ENCODE assay signal across 8 cellular contexts in the genomic region with DNA sequence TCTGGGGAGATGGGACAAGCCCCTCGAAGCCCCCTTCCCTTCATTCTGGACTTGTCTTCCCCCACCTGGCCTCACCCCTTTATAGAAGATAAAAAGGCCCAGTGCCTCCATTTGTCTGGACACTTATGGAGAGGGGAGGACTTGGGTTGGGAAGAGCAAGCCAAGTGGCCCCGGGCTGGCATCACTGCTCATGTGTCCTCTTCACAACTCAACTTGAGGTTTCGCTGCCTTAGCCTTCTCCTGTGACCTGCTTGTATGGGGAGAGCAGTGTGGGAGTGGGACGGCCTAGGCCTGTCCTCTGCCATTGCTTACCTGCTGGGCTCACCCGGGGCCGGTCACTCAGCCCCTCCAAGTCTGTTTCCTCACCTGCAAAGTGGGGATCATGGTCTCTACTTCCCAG. TPM values are rescaled to one million over a fixed set of nuclear protein-coding genes. Genes with fewer than 3 reads are reported as not detected.
DNase-seq lines count a peak whose midpoint lies in the region; ATAC-seq and TF ChIP-seq lines count a peak whose summit lies in the region.

No MANE protein-coding gene starts in this region.

- peaks cover 0 to 47% (median 31%) of the 10 kb centered on the region in 5 donors for H3K4me1 ChIP-seq in subcutaneous abdominal adipose tissue (ENCODE audit: control insufficient read depth in 5 of 5, insufficient read depth in 5 of 5, low read length in 5 of 5)

- peaks cover 0 to 4% (median 0%) of the 10 kb centered on the region in 5 donors for H3K36me3 ChIP-seq in subcutaneous abdominal adipose tissue (ENCODE audit: control insufficient read depth in 5 of 5, insufficient read depth in 5 of 5, low read length in 5 of 5)

- no peaks in the 10 kb centered on the region for H3K9me3 ChIP-seq in subcutaneous abdominal adipose tissue (ENCODE audit: control insufficient read depth in 5 of 5, low read length in 5 of 5)

- peaks cover 12% of the 10 kb centered on the region for H3K4me1 Mint-ChIP-seq in activated T-cell treated with anti-CD3 and anti-CD28 coated beads, Interleukin-2, amount 50 U/mL, for 4 hours (ENCODE audit: low read depth)
- peaks cover 11% of the 10 kb centered on the region for H3K4me1 Mint-ChIP-seq in glutamatergic neuron (ENCODE audit: low read depth, unreplicated experiment)

- TF ChIP-seq CTCF in VCaP (conservative IDR thresholded peaks at IDR 0.05) (no peak), glutamatergic neuron (IDR thresholded peaks at IDR 0.05; ENCODE audit: partially characterized antibody, unreplicated experiment) (no peak)

- no peaks in the 10 kb centered on the region for H3K36me3 Mint-ChIP-seq in activated T-cell treated with anti-CD3 and anti-CD28 coated beads, Interleukin-2, amount 50 U/mL, for 4 hours (ENCODE audit: insufficient read depth)
- H3K36me3 Mint-ChIP-seq in glutamatergic neuron (ENCODE audit: unreplicated experiment), result no peaks in the 10 kb centered on the region

- H3K4me3 ChIP-seq in subcutaneous abdominal adipose tissue (ENCODE audit: low read depth in 1 of 5, low read length in 5 of 5), result peak overlapping the region in 3 of 5 donors; percentile 72 to 78 (median 78)

- H3K27me3 Mint-ChIP-seq in activated T-cell treated with anti-CD3 and anti-CD28 coated beads, Interleukin-2, amount 50 U/mL, for 4 hours (ENCODE audit: low read depth), result peaks cover 21% of the 10 kb centered on the region
- peaks cover 8% of the 10 kb centered on the region for H3K27me3 Mint-ChIP-seq in glutamatergic neuron (ENCODE audit: unreplicated experiment)

- H3K9me3 Mint-ChIP-seq in activated T-cell treated with anti-CD3 and anti-CD28 coated beads, Interleukin-2, amount 50 U/mL, for 4 hours, result no peaks in the 10 kb centered on the region
- peaks cover 4% of the 10 kb centered on the region for H3K9me3 Mint-ChIP-seq in glutamatergic neuron (ENCODE audit: unreplicated experiment)

- H3K4me3 Mint-ChIP-seq in activated T-cell treated with anti-CD3 and anti-CD28 coated beads, Interleukin-2, amount 50 U/mL, for 4 hours, result peak overlapping the region; percentile 73
- peak overlapping the region; percentile 78 for H3K4me3 Mint-ChIP-seq in glutamatergic neuron (ENCODE audit: unreplicated experiment)

- H3K9ac ChIP-seq in subcutaneous abdominal adipose tissue (ENCODE audit: low read length in 5 of 5), result peak overlapping the region in 2 of 5 donors; percentile 53 to 64

- no peak for DNase-seq in activated T-cell treated with anti-CD3 and anti-CD28 coated beads, Interleukin-2, amount 50 U/mL, for 4 hours
- no peak for DNase-seq in activated T-cell treated with anti-CD3 and anti-CD28 coated beads, Interleukin-2, amount 50 U/mL, for 48 hours
- no peak for DNase-seq in glutamatergic neuron
- DNase-seq in NCI-H446 treated with DMSO at 0.1 percent for 48 hours (lab: John Stamatoyannopoulos, UW), result no peak
- no peak for DNase-seq in dedifferentiated amniotic fluid mesenchymal stem cell (ENCODE audit: extremely low spot score)

- peak overlapping the region; percentile 76 for H3K27ac ChIP-seq in VCaP
- no peak overlapping the region for H3K27ac ChIP-seq in subcutaneous abdominal adipose tissue (ENCODE audit: low read depth, low read length)

- no peak for ATAC-seq in activated T-cell treated with anti-CD3 and anti-CD28 coated beads, Interleukin-2, amount 50 U/mL, for 4 hours
- no peak for ATAC-seq in HG03039 (IDR thresholded peaks at IDR 0.05; ENCODE audit: unreplicated experiment)

- no peak overlapping the region for H3K27ac Mint-ChIP-seq in glutamatergic neuron (ENCODE audit: unreplicated experiment)

- peaks cover 12 to 35% (median 25%) of the 10 kb centered on the region in 5 donors for H3K27me3 ChIP-seq in subcutaneous abdominal adipose tissue (ENCODE audit: control insufficient read depth in 5 of 5, insufficient read depth in 4 of 5, low read length in 5 of 5)

RNA-seq across cellular contexts. Expression of a gene that starts 1.4 kb away (rescaled TPM):
- total RNA-seq in activated T-cell treated with anti-CD3 and anti-CD28 coated beads, Interleukin-2, amount 50 U/mL, for 4 hours, result 10 to 100 TPM; 17.4 to 24.9 (median 22.6) TPM
- total RNA-seq in glutamatergic neuron (ENCODE audit: unreplicated experiment), result 69.1 TPM

RNA-seq across cellular contexts. Expression of a gene that starts 6.5 kb away (rescaled TPM):
- total RNA-seq in activated T-cell treated with anti-CD3 and anti-CD28 coated beads, Interleukin-2, amount 50 U/mL, for 4 hours, result under 1 TPM in 2 of 3 donors, not detected in 1; 0.11 TPM
- 12.8 TPM for total RNA-seq in glutamatergic neuron (ENCODE audit: unreplicated experiment)

RNA-seq across cellular contexts. Expression of a gene that starts 9.7 kb away (rescaled TPM):
- total RNA-seq in activated T-cell treated with anti-CD3 and anti-CD28 coated beads, Interleukin-2, amount 50 U/mL, for 4 hours, result 10 to 100 TPM; 53.1 to 79.1 (median 66.0) TPM
- total RNA-seq in glutamatergic neuron (ENCODE audit: unreplicated experiment), result 8.5 TPM

RNA-seq across cellular contexts. Expression of a gene that starts 42.2 kb away (rescaled TPM):
- total RNA-seq in activated T-cell treated with anti-CD3 and anti-CD28 coated beads, Interleukin-2, amount 50 U/mL, for 4 hours, result not detected
- total RNA-seq in glutamatergic neuron (ENCODE audit: unreplicated experiment), result 0.39 TPM

RNA-seq across cellular contexts. Expression of a gene that starts 47.4 kb away (rescaled TPM):
- total RNA-seq in activated T-cell treated with anti-CD3 and anti-CD28 coated beads, Interleukin-2, amount 50 U/mL, for 4 hours, result under 1 TPM; 0.18 to 0.30 (median 0.22) TPM
- total RNA-seq in glutamatergic neuron (ENCODE audit: unreplicated experiment), result 31.1 TPM

Comparison
In these comparisons a context has a peak if more than half of its experiments do, and no peak if none do; other contexts are left out.
1. RNA of a gene that starts 6.5 kb away (total RNA-seq): 12.8 TPM in glutamatergic neuron (single experiment); 0.11 TPM in activated T-cell treated with anti-CD3 and anti-CD28 coated beads, Interleukin-2, amount 50 U/mL, for 4 hours; every median in the first group is over 10 times any median in the second.